ENCODE assay signal across 11 cellular contexts in the genomic region with DNA sequence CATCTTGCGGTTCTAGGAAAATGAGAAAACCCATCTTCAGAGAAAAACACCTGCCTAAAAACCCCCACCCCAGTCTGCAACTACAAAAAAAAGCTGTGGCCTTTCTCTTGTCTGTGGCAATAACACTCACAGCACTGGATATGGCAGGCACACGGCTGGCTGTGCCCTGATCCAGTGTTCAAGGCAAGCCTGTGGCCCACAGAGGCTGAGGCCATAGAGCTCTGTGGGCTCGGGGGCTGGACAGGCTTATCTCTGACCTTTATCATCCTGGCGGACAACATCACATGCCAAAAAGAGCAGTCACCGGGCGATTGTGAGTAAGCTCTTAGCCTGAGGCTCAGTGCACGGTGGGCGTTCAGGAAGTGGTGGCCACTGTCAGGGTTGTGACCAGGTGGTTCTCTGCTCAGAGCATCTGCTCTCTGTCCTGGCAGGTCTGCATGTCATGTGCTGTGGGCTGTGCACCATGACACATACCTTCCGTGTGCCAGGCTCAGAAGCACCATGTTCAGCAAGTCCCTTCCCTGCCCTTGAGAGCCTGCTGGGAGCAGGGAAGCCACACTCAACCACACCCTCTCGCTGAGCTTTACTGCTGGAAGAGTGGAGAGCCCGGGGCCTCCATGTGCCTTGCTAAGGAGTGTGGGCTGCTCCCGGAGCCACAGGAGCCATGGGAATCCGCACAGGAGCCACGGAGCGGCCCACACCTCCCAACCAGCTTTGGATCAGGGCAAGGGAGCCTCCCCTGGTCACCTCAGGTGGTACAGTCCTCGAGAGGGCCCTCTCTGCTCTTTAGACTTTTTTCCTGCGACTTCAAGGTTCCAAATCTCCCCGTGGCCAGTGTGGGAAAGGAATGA. TPM values are rescaled to one million over a fixed set of nuclear protein-coding genes. Genes with fewer than 3 reads are reported as not detected.
DNase-seq lines count a peak whose midpoint lies in the region; ATAC-seq and TF ChIP-seq lines count a peak whose summit lies in the region.
"Had no signal": no experiment of that assay in that cellular context is flagged by ENCODE, and none has a peak within 500 bp of the region (broad histone marks: within the 10 kb centered on the region; RNA-seq: fewer than 3 reads in every experiment).

No MANE protein-coding gene starts in this region.

- H3K9me2 ChIP-seq in HCT116 (ENCODE audit: insufficient read depth) (no peaks in the 10 kb centered on the region), hepatocyte (replicated peaks; ENCODE audit: insufficient read depth) (no peaks in the 10 kb centered on the region)

- WGBS in hepatocyte (ENCODE audit: low lambda C conversion rate, missing lambda C conversion rate), result 47% methylated on average over 17 of the region's 18 CpGs
- 69 to 75% methylated on average over 9 to 18 of the region's 18 CpGs for WGBS in testis, 2 donors

- no peak overlapping the region for H3K4me3 Mint-ChIP-seq in CD8-positive, alpha-beta memory T cell

- no peaks in the 10 kb centered on the region for H3K27me3 ChIP-seq in CD8-positive, alpha-beta memory T cell (ENCODE audit: insufficient read depth, low read length, poor library complexity, severe bottlenecking)
- H3K27me3 ChIP-seq in HCT116 (ENCODE audit: insufficient read depth, low read length) (no peaks in the 10 kb centered on the region), hepatocyte (no peaks in the 10 kb centered on the region), testis (no peaks in the 10 kb centered on the region)
- H3K27me3 ChIP-seq: neutrophil had no signal

- H3K27me3 Mint-ChIP-seq in CD8-positive, alpha-beta memory T cell, result peaks cover 4 to 38% of the 10 kb centered on the region in 2 donors

- no TSS peak for BruUV-seq in HCT116 (replicated peaks; lab: Mats Ljungman, UMichigan)

- H4K20me1 ChIP-seq in HCT116 (ENCODE audit: insufficient read depth), result no peaks in the 10 kb centered on the region
- no peaks in the 10 kb centered on the region for H4K20me1 ChIP-seq in hepatocyte (ENCODE audit: insufficient read depth, poor library complexity, severe bottlenecking)

- no peaks in the 10 kb centered on the region for H3K9me3 Mint-ChIP-seq in CD8-positive, alpha-beta memory T cell

- peak; percentile 87 for ATAC-seq in HCT116
- no peak for ATAC-seq in GM21360 (IDR thresholded peaks at IDR 0.05; ENCODE audit: unreplicated experiment)
- no peak for ATAC-seq in GM19324 (IDR thresholded peaks at IDR 0.05; ENCODE audit: low FRiP score, unreplicated experiment)

- peak overlapping the region; percentile 58 for H3K9ac ChIP-seq in HCT116 (ENCODE audit: low read length)

- H3K27ac ChIP-seq in CD8-positive, alpha-beta memory T cell (ENCODE audit: low read depth, low read length), result peak overlapping the region; percentile 31
- peak overlapping the region; percentile 69 for H3K27ac ChIP-seq in HCT116 (ENCODE audit: low read depth, low read length)
- peak overlapping the region; percentile 83 for H3K27ac ChIP-seq in hepatocyte
- no peak overlapping the region for H3K27ac ChIP-seq in testis
- H3K27ac ChIP-seq: neutrophil had no signal

- no peaks in the 10 kb centered on the region for H3K9me3 ChIP-seq in CD8-positive, alpha-beta memory T cell (ENCODE audit: low read length)
- H3K9me3 ChIP-seq in HCT116 (ENCODE audit: control insufficient read depth in 1 of 2, insufficient read depth in 1 of 2, low read depth in 1 of 2, low read length in 2 of 2) (no peaks in the 10 kb centered on the region), hepatocyte (ENCODE audit: low read depth) (no peaks in the 10 kb centered on the region), testis (no peaks in the 10 kb centered on the region)
- H3K9me3 ChIP-seq: neutrophil had no signal

- no peaks in the 10 kb centered on the region for H3K4me1 ChIP-seq in CD8-positive, alpha-beta memory T cell (ENCODE audit: insufficient read depth, low read length)
- peaks cover 29 to 61% of the 10 kb centered on the region in 2 experiments for H3K4me1 ChIP-seq in HCT116 (ENCODE audit: control insufficient read depth in 1 of 2, insufficient read depth in 2 of 2, low read length in 2 of 2)
- H3K4me1 ChIP-seq in hepatocyte (ENCODE audit: insufficient read depth), result peaks cover 13% of the 10 kb centered on the region
- H3K4me1 ChIP-seq in testis, result no peaks in the 10 kb centered on the region

- no peaks in the 10 kb centered on the region for H3K36me3 Mint-ChIP-seq in CD8-positive, alpha-beta memory T cell

- TF ChIP-seq POLR2A in HCT116 (IDR thresholded peaks at IDR 0.05; ENCODE audit: borderline replicate concordance, extremely low read depth, insufficient read depth, insufficient read length), result no peak
- TF ChIP-seq POLR2A in testis (IDR thresholded peaks at IDR 0.05), result no peak

- H3K4me2 ChIP-seq in HCT116 (ENCODE audit: low read length), result peak overlapping the region; percentile 65
- H3K4me2 ChIP-seq in hepatocyte, result no peak overlapping the region

- H3K36me3 ChIP-seq in CD8-positive, alpha-beta memory T cell (ENCODE audit: insufficient read depth, low read length), result no peaks in the 10 kb centered on the region
- H3K36me3 ChIP-seq in HCT116 (ENCODE audit: control insufficient read depth in 1 of 2, insufficient read depth in 2 of 2, low read length in 2 of 2) (no peaks in the 10 kb centered on the region), hepatocyte (replicated peaks; ENCODE audit: insufficient read depth, low read depth) (no peaks in the 10 kb centered on the region), testis (ENCODE audit: low read depth, missing control alignments) (no peaks in the 10 kb centered on the region)
- H3K36me3 ChIP-seq: neutrophil had no signal

- no peak for TF ChIP-seq RAD21 in HCT116 (IDR thresholded peaks at IDR 0.05; ENCODE audit: low read depth)

- DNase-seq in CD8-positive, alpha-beta memory T cell, result no peak
- DNase-seq in HCT116 (ENCODE audit: low read depth, low spot score) (peak; percentile 82), SW 1271 (lab: John Stamatoyannopoulos, UW) (peak; percentile 37 to 67), hepatocyte (ENCODE audit: low spot score) (peak; percentile 69), dedifferentiated amniotic fluid mesenchymal stem cell (ENCODE audit: extremely low spot score) (no peak), testis (no peak)
- DNase-seq: central memory CD4-positive, alpha-beta T cell; NCI-H1105 treated with DMSO at 0.1 percent for 48 hours had no signal

- H3K79me2 ChIP-seq in HCT116 (ENCODE audit: insufficient read depth, low read length) (no peaks in the 10 kb centered on the region), hepatocyte (no peaks in the 10 kb centered on the region)

- intact Hi-C loops in HCT116 (cut with micrococcal nuclease) (loop anchor here (5.0 kb wide), 1 partner anchor 41 kb away; a partner anchor contains a TSS), testis (cut with DNase I; ENCODE audit: low total_unique reads) (no loop called here)

- POLR2A ChIA-PET in CD8-positive, alpha-beta memory T cell (lab: Charles Lee), result no interaction called here
- POLR2A ChIA-PET in HCT116 (lab: Charles Lee), result interaction anchor here (0.6 to 2.1 kb wide), 6 partner anchors 8 to 41 kb away, joined by 3 to 8 read pairs (median 4); a partner anchor contains a TSS

- no peaks in the 10 kb centered on the region for H3K4me1 Mint-ChIP-seq in CD8-positive, alpha-beta memory T cell

- H3K4me3 ChIP-seq in CD8-positive, alpha-beta memory T cell (ENCODE audit: low read length), result no peak overlapping the region
- peak overlapping the region in 1 of 2 experiments; percentile 15; a peak in 1 of 4 replicates for H3K4me3 ChIP-seq in HCT116 (replicated peaks in 1 of 2; ENCODE audit: low read depth in 1 of 2, low read length in 2 of 2)
- H3K4me3 ChIP-seq in hepatocyte, result no peak overlapping the region
- no peak overlapping the region for H3K4me3 ChIP-seq in testis

- CTCF ChIA-PET in CD8-positive, alpha-beta memory T cell (lab: Charles Lee), result interaction anchor here (1.3 to 1.4 kb wide), 2 partner anchors 22 to 34 kb away, joined by 3 read pairs; a partner anchor contains a TSS
- CTCF ChIA-PET in HCT116 (lab: Charles Lee), result interaction anchor here (1.0 to 2.6 kb wide), 5 partner anchors 23 to 202 kb away, joined by 3 to 13 read pairs (median 8); a partner anchor contains a TSS

- RAD21 ChIA-PET in HCT116 (lab: Charles Lee; ENCODE audit: low non-redundant PET in 1 of 2, low total read pairs in 2 of 2, uncharacterized antibody in 2 of 2, unreplicated experiment in 2 of 2), result interaction anchor here in 1 of 2 experiments (0.7 to 1.3 kb wide), 2 partner anchors 34 to 44 kb away, joined by 3 to 6 read pairs; a partner anchor contains a TSS

- no peak overlapping the region for H3K27ac Mint-ChIP-seq in CD8-positive, alpha-beta memory T cell

- TF ChIP-seq CTCF in HCT116 (IDR thresholded peaks at IDR 0.05 in 2 of 3, conservative IDR thresholded peaks at IDR 0.05 in 1 of 3; ENCODE audit: borderline replicate concordance in 1 of 3, insufficient read depth in 1 of 3, low read depth in 2 of 3, low read length in 2 of 3) (peak in 1 of 3 experiments; percentile 24; a peak in 2 of 6 replicates), hepatocyte (IDR thresholded peaks at IDR 0.05; ENCODE audit: poor library complexity) (no peak), testis (IDR thresholded peaks at IDR 0.05) (no peak)

- H2AFZ ChIP-seq in HCT116 (ENCODE audit: low read depth, low read length, poor library complexity, severe bottlenecking) (peak overlapping the region; percentile 37), hepatocyte (peak overlapping the region; percentile 17)

RNA-seq across cellular contexts. Expression of a gene that starts 34.6 kb away (rescaled TPM):
- total RNA-seq in CD8-positive, alpha-beta memory T cell, result not detected
- not detected for polyA plus RNA-seq in CD8-positive, alpha-beta memory T cell
- total RNA-seq in HCT116 (2021; ENCODE audit: unreplicated experiment) (not detected), hepatocyte (not detected in 2 replicates), testis (1 to 10 TPM; 3.2 to 7.6 TPM)
- not detected in 2 replicates for polyA plus RNA-seq in HCT116 (2012)
- polyA plus RNA-seq in hepatocyte (not detected in 2 replicates), testis (ENCODE audit: insufficient read depth, low read depth, low replicate concordance) (11.8 TPM)

RNA-seq across cellular contexts. Expression of a gene that starts 41.7 kb away (rescaled TPM):
- total RNA-seq in CD8-positive, alpha-beta memory T cell, result not detected
- not detected for polyA plus RNA-seq in CD8-positive, alpha-beta memory T cell
- total RNA-seq in HCT116 (2021; ENCODE audit: unreplicated experiment) (6.3 TPM), hepatocyte (2.6 and 3.4 TPM in 2 replicates), testis (1 to 10 TPM; 2.6 to 5.2 TPM)
- 2.8 and 3.3 TPM in 2 replicates for polyA plus RNA-seq in HCT116 (2012)
- polyA plus RNA-seq in hepatocyte (1.2 and 2.2 TPM in 2 replicates), testis (ENCODE audit: insufficient read depth, low read depth, low replicate concordance) (4.0 TPM)

RNA-seq across cellular contexts. Expression of a gene that starts 43.1 kb away (rescaled TPM):
- total RNA-seq in CD8-positive, alpha-beta memory T cell, result 1,000 to 10,000 TPM; 2,023 to 2,058 TPM
- 1,829 TPM for polyA plus RNA-seq in CD8-positive, alpha-beta memory T cell
- total RNA-seq in HCT116 (2021; ENCODE audit: unreplicated experiment) (1,754 TPM), hepatocyte (1,257 and 1,574 TPM in 2 replicates), testis (1,000 to 10,000 TPM in 1 of 2 donors, 100 to 1,000 TPM in 1; 902 to 1,286 TPM)
- polyA plus RNA-seq in HCT116 (2012), result 2,813 and 3,271 TPM in 2 replicates
- polyA plus RNA-seq in hepatocyte (927 and 1,057 TPM in 2 replicates), testis (ENCODE audit: insufficient read depth, low read depth, low replicate concordance) (1,119 TPM)

RNA-seq across cellular contexts. Expression of a gene that starts 43.3 kb away (rescaled TPM):
- 100 to 1,000 TPM; 116 to 120 TPM for total RNA-seq in CD8-positive, alpha-beta memory T cell
- 118 TPM for polyA plus RNA-seq in CD8-positive, alpha-beta memory T cell
- 50.0 TPM for total RNA-seq in HCT116 (2021; ENCODE audit: unreplicated experiment)
- 41.9 and 42.2 TPM in 2 replicates for polyA plus RNA-seq in HCT116 (2012)
- total RNA-seq in hepatocyte, result 40.3 and 44.0 TPM in 2 replicates
- 84.4 and 95.5 TPM in 2 replicates for polyA plus RNA-seq in hepatocyte
- total RNA-seq in testis, result 10 to 100 TPM; 64.7 to 75.4 TPM
- polyA plus RNA-seq in testis (ENCODE audit: insufficient read depth, low read depth, low replicate concordance), result 111 TPM

RNA-seq across cellular contexts. Expression of a gene that starts 47.5 kb away (rescaled TPM):
- total RNA-seq in CD8-positive, alpha-beta memory T cell, result 1 to 10 TPM; 2.4 to 3.0 TPM
- polyA plus RNA-seq in CD8-positive, alpha-beta memory T cell, result not detected
- 9.9 TPM for total RNA-seq in HCT116 (2021; ENCODE audit: unreplicated experiment)
- polyA plus RNA-seq in HCT116 (2012), result 3.5 and 3.7 TPM in 2 replicates
- total RNA-seq in hepatocyte, result 4.0 and 4.5 TPM in 2 replicates
- polyA plus RNA-seq in hepatocyte, result 1.2 and 3.0 TPM in 2 replicates
- total RNA-seq in testis, result 100 to 1,000 TPM in 1 of 2 donors, 10 to 100 TPM in 1; 92.1 to 100 TPM
- 54.6 TPM for polyA plus RNA-seq in testis (ENCODE audit: insufficient read depth, low read depth, low replicate concordance)

Comparison
In these comparisons a context has a peak if more than half of its experiments do, and no peak if none do; other contexts are left out.
1. DNase-seq: peak in HCT116 (single experiment), SW 1271 (2 of 2) and hepatocyte (single experiment); none in CD8-positive, alpha-beta memory T cell (0 of 5), dedifferentiated amniotic fluid mesenchymal stem cell (single experiment) and testis (single experiment).
2. H3K27ac ChIP-seq: peak in CD8-positive, alpha-beta memory T cell (single experiment), HCT116 (single experiment) and hepatocyte (single experiment); none in testis (0 of 2).